Comparison of ENCODE assay signal across 21 cellular contexts in the genomic region with DNA sequence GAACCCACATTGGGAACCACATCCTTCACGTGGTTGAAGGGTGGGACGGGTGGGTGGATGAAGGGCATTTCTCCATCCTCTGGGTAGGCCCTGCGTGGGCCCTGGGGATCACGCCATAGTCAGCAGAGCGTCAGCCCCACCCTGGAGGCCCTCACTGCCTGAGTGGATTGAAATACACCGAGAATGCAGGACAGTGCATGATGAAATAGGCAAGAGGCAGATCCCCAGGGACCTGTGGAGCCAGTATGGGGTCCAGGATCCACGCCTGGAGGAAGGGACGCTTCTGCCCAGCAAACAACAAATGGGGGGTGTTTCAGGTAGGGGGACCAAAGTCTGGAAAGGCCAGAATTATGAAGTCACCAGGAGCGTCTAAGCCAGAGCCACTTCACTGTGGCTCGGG. TPM values are rescaled to one million over a fixed set of nuclear protein-coding genes. Genes with fewer than 3 reads are reported as not detected.
"Had no signal": no experiment of that assay in that cellular context is flagged by ENCODE, and none has a peak within 500 bp of the region (broad histone marks: within the 10 kb centered on the region; RNA-seq: fewer than 3 reads in every experiment).

No MANE protein-coding gene starts in this region.

- H3K36me3 ChIP-seq: gastrocnemius medialis, ovary had no signal

- H3K4me3 Mint-ChIP-seq: dendritic cell treated with granulocyte-macrophage colony-stimulating factor and Interleukin-4, amounts not matched to agents 40 ng/mL and 50 ng/mL, for 4 days; effector memory CD8-positive, alpha-beta T cell; naive thymus-derived CD8-positive, alpha-beta T cell had no signal

- H3K27me3 Mint-ChIP-seq: dendritic cell treated with granulocyte-macrophage colony-stimulating factor and Interleukin-4, amounts not matched to agents 40 ng/mL and 50 ng/mL, for 4 days had no signal

- H3K9me3 Mint-ChIP-seq: dendritic cell treated with granulocyte-macrophage colony-stimulating factor and Interleukin-4, amounts not matched to agents 40 ng/mL and 50 ng/mL, for 4 days; effector memory CD8-positive, alpha-beta T cell had no signal

- H3K9me3 ChIP-seq: esophagus muscularis mucosa, gastrocnemius medialis, heart right ventricle, mucosa of descending colon, ovary, right atrium auricular region, sigmoid colon, thyroid gland, upper lobe of left lung, vagina had no signal

- H3K27me3 ChIP-seq: esophagus muscularis mucosa, gastrocnemius medialis, heart right ventricle, ovary, right atrium auricular region, sigmoid colon, thyroid gland, upper lobe of left lung, vagina had no signal

- H3K27ac ChIP-seq: epithelial cell of prostate, esophagus muscularis mucosa, gastrocnemius medialis, heart right ventricle, ovary, right atrium auricular region, sigmoid colon, thyroid gland, upper lobe of left lung, vagina had no signal

- ATAC-seq: effector memory CD8-positive, alpha-beta T cell; mucosa of descending colon; naive thymus-derived CD8-positive, alpha-beta T cell had no signal

- H3K4me1 ChIP-seq: esophagus muscularis mucosa, gastrocnemius medialis, heart right ventricle, right atrium auricular region, sigmoid colon, thyroid gland, upper lobe of left lung, vagina had no signal

- DNase-seq: effector memory CD8-positive, alpha-beta T cell; gastrocnemius medialis; heart right ventricle; hypothalamus; kidney glomerular epithelial cell; mammary epithelial cell; mucosa of descending colon; naive thymus-derived CD8-positive, alpha-beta T cell; nucleus accumbens; ovary; sigmoid colon; small intestine; stimulated activated CD4-positive, alpha-beta T cell treated with anti-CD3 and anti-CD28 coated beads, Interleukin-2, amount 100 ng/mL, for 48 hours; stimulated activated naive CD4-positive, alpha-beta T cell treated with Interleukin-2 at 50 U/mL for 16 hours; thyroid gland had no signal

- H3K27ac Mint-ChIP-seq: dendritic cell treated with granulocyte-macrophage colony-stimulating factor and Interleukin-4, amounts not matched to agents 40 ng/mL and 50 ng/mL, for 4 days; effector memory CD8-positive, alpha-beta T cell; naive thymus-derived CD8-positive, alpha-beta T cell had no signal

- H3K4me1 Mint-ChIP-seq: naive thymus-derived CD8-positive, alpha-beta T cell had no signal

- H3K36me3 Mint-ChIP-seq: naive thymus-derived CD8-positive, alpha-beta T cell had no signal

- H3K4me3 ChIP-seq: esophagus muscularis mucosa, gastrocnemius medialis, heart right ventricle, mucosa of descending colon, ovary, right atrium auricular region, sigmoid colon, thyroid gland, upper lobe of left lung, vagina had no signal

RNA-seq across cellular contexts. Expression of a gene that starts 19.4 kb away (rescaled TPM):
- polyA plus RNA-seq: naive thymus-derived CD8-positive, alpha-beta T cell had no signal
